ENCODE assay signal across 21 cellular contexts in genomic region chr7:105962353-105962752, GRCh38. TPM values are rescaled to one million over a fixed set of nuclear protein-coding genes. Genes with fewer than 3 reads are reported as not detected.
A peak's percentile ranks its signal among the peaks of the same experiment; 100 is the strongest.
DNase-seq lines count a peak whose midpoint lies in the region; ATAC-seq, FAIRE-seq and TF ChIP-seq lines count a peak whose summit lies in the region.
"Had no signal": no experiment of that assay in that cellular context is flagged by ENCODE, and none has a peak within 500 bp of the region (broad histone marks: within the 10 kb centered on the region; RNA-seq: fewer than 3 reads in every experiment).

No MANE protein-coding gene starts in this region.

- in situ Hi-C loops in HepG2 (cut with HindIII; ENCODE audit: extremely low pct_ligation_motif_present, low pct_unique_long_range_greater_than_20kb), result no loop called here

- no peak for FAIRE-seq in HepG2 (lab: Jason Lieb, UNC)

- H3K36me3 ChIP-seq in HepG2 (replicated peaks in 1 of 2; ENCODE audit: control insufficient read depth in 1 of 2, insufficient read depth in 2 of 2, low read length in 2 of 2) (no peaks in the 10 kb centered on the region), right lobe of liver (no peaks in the 10 kb centered on the region), mucosa of stomach (ENCODE audit: control insufficient read depth, insufficient read depth, low read length) (no peaks in the 10 kb centered on the region), sigmoid colon (no peaks in the 10 kb centered on the region), colonic mucosa (no peaks in the 10 kb centered on the region), prostate gland (no peaks in the 10 kb centered on the region)

- CTCF ChIA-PET in HepG2 (lab: Yijun Ruan, JAX; ENCODE audit: low intra/inter-chr PET ratio, low total read pairs) (no interaction called here), RWPE1 (lab: Yijun Ruan, JAX) (interaction anchor here (0.6 kb wide), 1 partner anchor 74 kb away, joined by 3 read pairs; no protein-coding TSS in a partner anchor)

- H3K79me2 ChIP-seq in HepG2 (ENCODE audit: insufficient read depth, low read length), result no peaks in the 10 kb centered on the region

- DNase-seq in HepG2 (ENCODE audit: low spot score) (no peak), right lobe of liver (no peak), sigmoid colon (no peak), colonic mucosa (no peak), RWPE1 (ENCODE audit: low spot score) (no peak), prostate gland (ENCODE audit: low spot score) (no peak)
- DNase-seq: 8988T; CD4-positive, CD25-positive, alpha-beta regulatory T cell; GDM1; GM23248; KG1; MV-4-11; NCI-H187; NCI-H2107; NCI-H510A; OCI-M1; SHP77 treated with DMSO at 0.1 percent for 48 hours had no signal

- TF ChIP-seq EP300 in HepG2 (IDR thresholded peaks at IDR 0.05; ENCODE audit: low read depth in 2 of 2, low read length in 2 of 2), result no peak
- TF ChIP-seq EP300 in HepG2 (CRISPR knock-in tag; IDR thresholded peaks at IDR 0.05; ENCODE audit: borderline replicate concordance), result no peak
- no peak for TF ChIP-seq EP300 in sigmoid colon (IDR thresholded peaks at IDR 0.05)

- POLR2A ChIA-PET in HepG2 (lab: Yijun Ruan, JAX) (no interaction called here), RWPE1 (lab: Yijun Ruan, JAX; ENCODE audit: low non-redundant PET) (no interaction called here)

- ATAC-seq in HepG2, result peak; percentile 26
- ATAC-seq in right lobe of liver, result no peak
- no peak for ATAC-seq in HG03457 (IDR thresholded peaks at IDR 0.05; ENCODE audit: unreplicated experiment)
- ATAC-seq: HCT116 had no signal

- H3K27ac ChIP-seq in HepG2 (ENCODE audit: extremely low read length, insufficient read depth, low read length) (no peak overlapping the region), right lobe of liver (no peak overlapping the region), sigmoid colon (peak overlapping the region in 3 of 4 donors; percentile 34 to 83 (median 40)), colonic mucosa (no peak overlapping the region), RWPE1 (no peak overlapping the region), prostate gland (peak overlapping the region in 1 of 2 donors; percentile 57)
- H3K27ac ChIP-seq: GM23248 had no signal

- H3K9me3 ChIP-seq in HepG2 (ENCODE audit: low read length), result no peaks in the 10 kb centered on the region
- no peaks in the 10 kb centered on the region for H3K9me3 ChIP-seq in right lobe of liver
- no peaks in the 10 kb centered on the region for H3K9me3 ChIP-seq in mucosa of stomach (ENCODE audit: control insufficient read depth, low read length)
- H3K9me3 ChIP-seq in sigmoid colon, result no peaks in the 10 kb centered on the region
- no peaks in the 10 kb centered on the region for H3K9me3 ChIP-seq in colonic mucosa
- no peaks in the 10 kb centered on the region for H3K9me3 ChIP-seq in prostate gland
- H3K9me3 ChIP-seq: Caco-2 had no signal

- H3K4me1 ChIP-seq in HepG2 (ENCODE audit: insufficient read depth, low read length) (peaks cover 9% of the 10 kb centered on the region; the same call in 1 of the 2 replicates), right lobe of liver (no peaks in the 10 kb centered on the region), mucosa of stomach (ENCODE audit: control insufficient read depth, insufficient read depth, low read length) (peaks cover 23% of the 10 kb centered on the region), sigmoid colon (peaks cover 0 to 16% (median 7%) of the 10 kb centered on the region in 4 donors), colonic mucosa (no peaks in the 10 kb centered on the region), prostate gland (replicated peaks) (no peaks in the 10 kb centered on the region)
- H3K4me1 ChIP-seq: Caco-2 had no signal

- no TSS peak for BruUV-seq in HepG2 (replicated peaks; lab: Mats Ljungman, UMichigan)

- no peak overlapping the region for H3K4me3 ChIP-seq in HepG2 (replicated peaks in 1 of 3; ENCODE audit: insufficient read depth in 1 of 3, low read depth in 2 of 3, low read length in 3 of 3)
- no peak overlapping the region for H3K4me3 ChIP-seq in right lobe of liver
- no peak overlapping the region for H3K4me3 ChIP-seq in mucosa of stomach (ENCODE audit: low read length)
- H3K4me3 ChIP-seq in sigmoid colon, result no peak overlapping the region
- H3K4me3 ChIP-seq in colonic mucosa, result no peak overlapping the region
- H3K4me3 ChIP-seq in prostate gland, result no peak overlapping the region
- H3K4me3 ChIP-seq: GM23248 had no signal

- no peak overlapping the region for H3K4me2 ChIP-seq in HepG2 (ENCODE audit: low read depth, low read length)

- intact Hi-C loops in HepG2 (cut with micrococcal nuclease; ENCODE audit: unreplicated experiment) (no loop called here), right lobe of liver (cut with DNase I) (no loop called here), sigmoid colon (cut with DNase I) (no loop called here), colonic mucosa (cut with DNase I) (no loop called here), prostate gland (cut with DNase I) (no loop called here)

- no peaks in the 10 kb centered on the region for H4K20me1 ChIP-seq in HepG2 (ENCODE audit: insufficient read depth, low read length)

- WGBS in HepG2 (ENCODE audit: low lambda C conversion rate), result 67% methylated on average over 5 of the region's 7 CpGs
- WGBS in right lobe of liver (ENCODE audit: insufficient coverage, low coverage, low lambda C conversion rate, missing lambda C conversion rate), result 86% methylated on average over 5 of the region's 7 CpGs
- WGBS in sigmoid colon, 2 donors, result 90 to 91% methylated on average over 7 of the region's 7 CpGs
- 82% methylated on average over 7 of the region's 7 CpGs for WGBS in prostate gland

- no peak overlapping the region for H2AFZ ChIP-seq in HepG2 (ENCODE audit: low read length)
- H2AFZ ChIP-seq: GM23248 had no signal

- no peaks in the 10 kb centered on the region for H3K27me3 ChIP-seq in HepG2 (ENCODE audit: control insufficient read depth in 1 of 2, insufficient read depth in 2 of 2, low read length in 2 of 2)
- no peaks in the 10 kb centered on the region for H3K27me3 ChIP-seq in right lobe of liver
- no peaks in the 10 kb centered on the region for H3K27me3 ChIP-seq in mucosa of stomach (ENCODE audit: control insufficient read depth, insufficient read depth, low read length)
- H3K27me3 ChIP-seq in sigmoid colon, result no peaks in the 10 kb centered on the region
- H3K27me3 ChIP-seq in colonic mucosa, result no peaks in the 10 kb centered on the region
- no peaks in the 10 kb centered on the region for H3K27me3 ChIP-seq in prostate gland (replicated peaks; ENCODE audit: insufficient read depth)

- TF ChIP-seq CTCF in HepG2 (CRISPR knock-in tag; IDR thresholded peaks at IDR 0.05), result no peak
- no peak for TF ChIP-seq CTCF in right lobe of liver (IDR thresholded peaks at IDR 0.05)
- TF ChIP-seq CTCF in sigmoid colon (IDR thresholded peaks at IDR 0.05), result no peak
- TF ChIP-seq CTCF in colonic mucosa (IDR thresholded peaks at IDR 0.05), result no peak
- no peak for TF ChIP-seq CTCF in RWPE1 (conservative IDR thresholded peaks at IDR 0.05; ENCODE audit: low read depth)
- no peak for TF ChIP-seq CTCF in prostate gland (IDR thresholded peaks at IDR 0.05)

- H3K9ac ChIP-seq in HepG2 (ENCODE audit: insufficient read depth, low read depth, low read length) (no peak overlapping the region), mucosa of stomach (ENCODE audit: low read length) (peak overlapping the region; percentile 42), colonic mucosa (ENCODE audit: low read depth in 2 of 2, low read length in 2 of 2) (no peak overlapping the region)
- H3K9ac ChIP-seq: GM23248 had no signal

- TF ChIP-seq RAD21 in HepG2 (CRISPR knock-in tag; IDR thresholded peaks at IDR 0.05), result no peak

- TF ChIP-seq POLR2A in HepG2 (IDR thresholded peaks at IDR 0.05; ENCODE audit: insufficient read depth in 1 of 2, low read depth in 2 of 2, low read length in 2 of 2) (no peak), right lobe of liver (IDR thresholded peaks at IDR 0.05) (no peak), sigmoid colon (IDR thresholded peaks at IDR 0.05) (no peak), prostate gland (IDR thresholded peaks at IDR 0.05) (no peak)

TF ChIP-seq in HepG2, 621 proteins besides CTCF, POLR2A, EP300 and RAD21 (continues in another document):
- no peak for TF ChIP-seq NKX3-1 (CRISPR knock-in tag; IDR thresholded peaks at IDR 0.05)
- no peak for TF ChIP-seq ZNF143 (CRISPR knock-in tag; IDR thresholded peaks at IDR 0.05)
- TF ChIP-seq RFX3 (CRISPR knock-in tag; IDR thresholded peaks at IDR 0.05), result no peak
- no peak for TF ChIP-seq SMYD3 (CRISPR knock-in tag; IDR thresholded peaks at IDR 0.05)
- no peak for TF ChIP-seq ZSCAN9 (CRISPR knock-in tag; IDR thresholded peaks at IDR 0.05; ENCODE audit: borderline replicate concordance)
- no peak for TF ChIP-seq ZNF329 (CRISPR knock-in tag; IDR thresholded peaks at IDR 0.05; ENCODE audit: low read depth)

RNA-seq across cellular contexts. Expression of gene CDHR3, which starts 0.7 kb away (rescaled TPM):
- 8.2 and 11.8 TPM in 2 replicates for total RNA-seq in HepG2 (2016; rRNA removed; fragmentation: Illumina TruSeq; extraction: Trizol)
- 12.8 and 13.7 TPM in 2 replicates for total RNA-seq in HepG2 (2016; cell fraction: cytosol; rRNA removed; fragmentation: Illumina TruSeq; extraction: Trizol; ENCODE audit: low read depth)
- 7.2 and 11.7 TPM in 2 replicates for total RNA-seq in HepG2 (2016; cell fraction: insoluble cytoplasmic fraction; rRNA removed; fragmentation: Illumina TruSeq; extraction: Trizol)
- total RNA-seq in HepG2 (2016; cell fraction: membrane; rRNA removed; fragmentation: Illumina TruSeq; extraction: Trizol), result 15.8 and 18.0 TPM in 2 replicates
- 32.7 and 38.3 TPM in 2 replicates for total RNA-seq in HepG2 (2016; cell fraction: nucleus; rRNA removed; fragmentation: Illumina TruSeq; extraction: Trizol)
- polyA plus RNA-seq in HepG2 (2011; rRNA removed), result 6.5 and 8.5 TPM in 2 replicates
- 5.2 and 5.9 TPM in 2 replicates for polyA plus RNA-seq in HepG2 (2011; cell fraction: cytosol; rRNA removed)
- polyA plus RNA-seq in HepG2 (2011; cell fraction: nucleus; rRNA removed), result 20.4 and 24.1 TPM in 2 replicates
- polyA plus RNA-seq in HepG2 (2012), result 7.1 and 8.1 TPM in 2 replicates
- polyA plus RNA-seq in HepG2 (2016; cell fraction: cytosol; fragmentation: Illumina TruSeq; extraction: Trizol; ENCODE audit: low read depth), result 10.9 and 11.4 TPM in 2 replicates
- polyA plus RNA-seq in HepG2 (2016; cell fraction: insoluble cytoplasmic fraction; fragmentation: Illumina TruSeq; extraction: Trizol; ENCODE audit: low read depth), result 7.0 and 7.8 TPM in 2 replicates
- polyA plus RNA-seq in HepG2 (2016; cell fraction: membrane; fragmentation: Illumina TruSeq; extraction: Trizol; ENCODE audit: low read depth), result 10.8 and 12.6 TPM in 2 replicates
- 26.2 and 34.5 TPM in 2 replicates for polyA plus RNA-seq in HepG2 (2016; cell fraction: nucleus; fragmentation: Illumina TruSeq; extraction: Trizol; ENCODE audit: insufficient read depth, low read depth)
- 2.5 and 8.1 TPM in 2 replicates for polyA minus RNA-seq in HepG2 (2011; rRNA and poly(A)+ RNA removed; ENCODE audit: low replicate concordance)
- polyA minus RNA-seq in HepG2 (2011; cell fraction: cytosol; rRNA and poly(A)+ RNA removed), result 3.3 and 4.7 TPM in 2 replicates
- 54.2 and 68.8 TPM in 2 replicates for polyA minus RNA-seq in HepG2 (2011; cell fraction: nucleus; rRNA and poly(A)+ RNA removed)
- total RNA-seq in right lobe of liver, result 1 to 10 TPM; 3.6 to 8.6 (median 4.5) TPM
- 10 to 100 TPM in 3 of 4 donors, 1 to 10 TPM in 1; 2.2 to 21.3 (median 16.9) TPM for total RNA-seq in sigmoid colon
- 1 to 10 TPM; 2.4 to 3.7 (median 3.2) TPM for polyA plus RNA-seq in sigmoid colon
- total RNA-seq in colonic mucosa, result 1 to 10 TPM; 5.3 to 7.7 TPM
- 1 to 10 TPM; 2.2 to 3.9 TPM for total RNA-seq in prostate gland

Comparison
In these comparisons a context has a peak if more than half of its experiments do, and no peak if none do; other contexts are left out.
1. H3K27ac ChIP-seq: peak in sigmoid colon (3 of 4); none in HepG2 (single experiment), right lobe of liver (0 of 3), colonic mucosa (single experiment) and RWPE1 (single experiment).